In genomic region chr18:28961669-28962228, GRCh38 we compare ENCODE assay signal across 9 cellular contexts.
DNase-seq lines count a peak whose midpoint lies in the region; TF ChIP-seq lines count a peak whose summit lies in the region.
"Had no signal": no experiment of that assay in that cellular context is flagged by ENCODE, and none has a peak within 500 bp of the region (broad histone marks: within the 10 kb centered on the region; RNA-seq: fewer than 3 reads in every experiment).

No MANE protein-coding gene starts in this region.

- no peak overlapping the region for H3K4me3 Mint-ChIP-seq in brain
- H3K4me3 Mint-ChIP-seq: B cell had no signal

- no peaks in the 10 kb centered on the region for H3K27me3 ChIP-seq in ascending aorta

- H3K4me1 Mint-ChIP-seq in brain: peaks cover 15% of the 10 kb centered on the region
- H3K4me1 Mint-ChIP-seq: B cell had no signal

- H3K27ac Mint-ChIP-seq in brain: no peak overlapping the region
- H3K27ac Mint-ChIP-seq: B cell had no signal

- peak; percentile 56 to 69 for TF ChIP-seq CTCF in brain (conservative IDR thresholded peaks at IDR 0.05)
- peak in 1 of 3 experiments; percentile 41 for TF ChIP-seq CTCF in ascending aorta (IDR thresholded peaks at IDR 0.05)

- peak; percentile 10 for DNase-seq in NCI-H2107 treated with DMSO at 0.1 percent for 48 hours (lab: John Stamatoyannopoulos, UW; ENCODE audit: unreplicated experiment)
- DNase-seq in NCI-H2107 (lab: John Stamatoyannopoulos, UW): no peak
- DNase-seq in NCI-H1694 treated with DMSO at 0.1 percent for 48 hours (lab: John Stamatoyannopoulos, UW): peak; percentile 12
- peak; percentile 30 for DNase-seq in myocyte (ENCODE audit: low read depth)
- DNase-seq in ascending aorta (ENCODE audit: low spot score in 2 of 2): no peak
- no peak for DNase-seq in activated CD4-positive, alpha-beta T cell treated with anti-CD3 and anti-CD28 coated beads for 1 hour
- DNase-seq in GM19238 (ENCODE audit: insufficient read length, low spot score): no peak

- H3K9me3 ChIP-seq in ascending aorta: no peaks in the 10 kb centered on the region

- intact Hi-C loops in ascending aorta (cut with DNase I): no loop called here

- H3K4me3 ChIP-seq in ascending aorta: no peak overlapping the region

- no peaks in the 10 kb centered on the region for H3K27me3 Mint-ChIP-seq in brain
- H3K27me3 Mint-ChIP-seq: B cell had no signal

- no peaks in the 10 kb centered on the region for H3K36me3 Mint-ChIP-seq in brain

- H3K9me3 Mint-ChIP-seq in brain: no peaks in the 10 kb centered on the region

- peaks cover 0 to 3% of the 10 kb centered on the region in 2 donors for H3K4me1 ChIP-seq in ascending aorta

- H3K36me3 ChIP-seq in ascending aorta: no peaks in the 10 kb centered on the region

- H3K27ac ChIP-seq in ascending aorta: no peak overlapping the region

Comparison
In these comparisons a context has a peak if more than half of its experiments do, and no peak if none do; other contexts are left out.
1. DNase-seq: peak in NCI-H2107 treated with DMSO at 0.1 percent for 48 hours (single experiment), NCI-H1694 treated with DMSO at 0.1 percent for 48 hours (single experiment) and myocyte (single experiment); none in NCI-H2107 (single experiment), ascending aorta (0 of 2), activated CD4-positive, alpha-beta T cell treated with anti-CD3 and anti-CD28 coated beads for 1 hour (single experiment) and GM19238 (single experiment).